Comparison of ENCODE assay signal across 1 cellular context in the genomic region with DNA sequence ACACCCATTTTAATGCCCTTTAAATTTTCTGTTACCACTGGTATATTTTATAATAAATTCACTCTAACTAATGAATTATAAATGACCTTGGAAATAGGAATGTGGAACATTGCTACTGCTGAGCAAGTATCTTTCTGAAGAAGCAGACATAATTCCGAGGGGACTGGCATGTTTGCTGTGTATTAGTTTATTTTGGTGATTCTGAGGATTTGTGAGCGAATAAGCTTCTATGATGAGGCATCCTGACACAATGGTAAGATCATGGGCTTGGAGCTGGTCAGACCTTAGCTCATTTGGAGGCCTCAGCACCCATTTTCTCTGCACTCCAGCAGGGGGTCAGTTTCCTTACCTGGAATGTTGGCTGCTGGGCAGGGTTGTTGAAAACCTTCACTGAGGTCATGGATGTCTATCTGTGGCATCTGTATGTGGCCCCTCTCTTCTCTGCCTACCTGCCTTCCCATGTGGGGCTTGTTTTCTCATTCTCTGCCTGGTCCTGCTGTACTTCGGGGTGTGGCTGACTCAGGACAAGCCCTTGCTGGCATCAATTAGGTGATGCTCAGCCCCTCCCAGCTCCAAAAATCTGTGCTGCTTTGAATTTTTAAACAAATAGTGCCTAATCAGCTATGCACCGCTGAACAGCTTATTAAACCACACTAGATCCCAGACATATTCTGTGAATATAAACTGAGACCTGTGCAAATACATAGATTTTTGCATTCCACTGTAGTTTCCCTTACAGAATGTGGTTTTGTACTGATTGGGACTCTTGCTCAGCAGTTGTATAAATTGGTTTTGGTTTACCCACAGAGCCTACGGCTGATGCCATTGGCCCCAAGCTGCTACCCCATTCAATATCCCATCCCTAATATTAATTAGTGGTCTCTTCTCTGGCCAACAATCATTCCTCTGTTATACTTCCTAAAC.
A peak's percentile ranks its signal among the peaks of the same experiment; 100 is the strongest.
TF ChIP-seq lines count a peak whose summit lies in the region.

No MANE protein-coding gene starts in this region.

TF ChIP-seq in GM12878, 131 proteins besides CTCF, POLR2A, EP300 and RAD21:
- TF ChIP-seq WRNIP1 (IDR thresholded peaks at IDR 0.05; ENCODE audit: borderline replicate concordance, low read depth, low read length) = 0 out of 2 replicates have a peak, but pooled peaks have one; percentile 47
- no peak for TF ChIP-seq CUX1 (IDR thresholded peaks at IDR 0.05; ENCODE audit: insufficient replicate concordance, low read depth, low read length)
- TF ChIP-seq, protein P1, sequence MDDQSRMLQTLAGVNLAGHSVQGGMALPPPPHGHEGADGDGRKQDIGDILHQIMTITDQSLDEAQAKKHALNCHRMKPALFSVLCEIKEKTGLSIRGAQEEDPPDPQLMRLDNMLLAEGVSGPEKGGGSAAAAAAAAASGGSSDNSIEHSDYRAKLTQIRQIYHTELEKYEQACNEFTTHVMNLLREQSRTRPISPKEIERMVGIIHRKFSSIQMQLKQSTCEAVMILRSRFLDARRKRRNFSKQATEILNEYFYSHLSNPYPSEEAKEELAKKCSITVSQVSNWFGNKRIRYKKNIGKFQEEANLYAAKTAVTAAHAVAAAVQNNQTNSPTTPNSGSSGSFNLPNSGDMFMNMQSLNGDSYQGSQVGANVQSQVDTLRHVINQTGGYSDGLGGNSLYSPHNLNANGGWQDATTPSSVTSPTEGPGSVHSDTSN (IDR thresholded peaks at IDR 0.05; ENCODE audit: insufficient replicate concordance, low read depth, low read length) = peak; percentile 60
- peak; percentile 40; the same call in 1 of the 2 replicates for TF ChIP-seq POLR2AphosphoS5 (IDR thresholded peaks at IDR 0.05; ENCODE audit: low read length)
- TF ChIP-seq, protein P2, sequence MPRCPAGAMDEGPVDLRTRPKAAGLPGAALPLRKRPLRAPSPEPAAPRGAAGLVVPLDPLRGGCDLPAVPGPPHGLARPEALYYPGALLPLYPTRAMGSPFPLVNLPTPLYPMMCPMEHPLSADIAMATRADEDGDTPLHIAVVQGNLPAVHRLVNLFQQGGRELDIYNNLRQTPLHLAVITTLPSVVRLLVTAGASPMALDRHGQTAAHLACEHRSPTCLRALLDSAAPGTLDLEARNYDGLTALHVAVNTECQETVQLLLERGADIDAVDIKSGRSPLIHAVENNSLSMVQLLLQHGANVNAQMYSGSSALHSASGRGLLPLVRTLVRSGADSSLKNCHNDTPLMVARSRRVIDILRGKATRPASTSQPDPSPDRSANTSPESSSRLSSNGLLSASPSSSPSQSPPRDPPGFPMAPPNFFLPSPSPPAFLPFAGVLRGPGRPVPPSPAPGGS (IDR thresholded peaks at IDR 0.05; ENCODE audit: borderline replicate concordance, insufficient read depth, low read depth, low read length, poor library complexity, severe bottlenecking) = peak; percentile 94
- no peak for TF ChIP-seq KDM1A (IDR thresholded peaks at IDR 0.05; ENCODE audit: borderline replicate concordance)
- TF ChIP-seq TCF3 (IDR thresholded peaks at IDR 0.05; ENCODE audit: borderline replicate concordance, insufficient read depth, low read depth, low read length) = 0 out of 2 replicates have a peak, but pooled peaks have one; percentile 27
- peak; percentile 74 for TF ChIP-seq RUNX3 (IDR thresholded peaks at IDR 0.05; ENCODE audit: low read length)
- peak; percentile 17; the same call in 1 of the 2 replicates for TF ChIP-seq MTA2 (IDR thresholded peaks at IDR 0.05; ENCODE audit: low read depth)
